ENCODE assay signal across 18 cellular contexts in genomic region chr1:167924102-167924501, GRCh38. TPM values are rescaled to one million over a fixed set of nuclear protein-coding genes. Genes with fewer than 3 reads are reported as not detected.
DNase-seq lines count a peak whose midpoint lies in the region; ATAC-seq, FAIRE-seq and TF ChIP-seq lines count a peak whose summit lies in the region.
"Had no signal": no experiment of that assay in that cellular context is flagged by ENCODE, and none has a peak within 500 bp of the region (broad histone marks: within the 10 kb centered on the region; RNA-seq: fewer than 3 reads in every experiment).

No MANE protein-coding gene starts in this region.

- FAIRE-seq in D721Med (lab: Jason Lieb, UNC) (peak; percentile 53), TTC549 (lab: Jason Lieb, UNC) (peak; percentile 51)
- FAIRE-seq: GM12878, HTR-8/SVneo had no signal

- TF ChIP-seq POLR2A in erythroblast (IDR thresholded peaks at IDR 0.05; ENCODE audit: low read length) (peak; percentile 23), gastrocnemius medialis (IDR thresholded peaks at IDR 0.05) (no peak)

- no peaks in the 10 kb centered on the region for H3K27me3 ChIP-seq in gastrocnemius medialis
- H3K27me3 ChIP-seq: BLaER1 treated with 17β-estradiol and CSF1 and Interleukin-3, amounts not matched to agents 10 nM and 100 nM had no signal

- DNase-seq in D721Med (ENCODE audit: insufficient read length, low spot score) (no peak), erythroblast (lab: John Stamatoyannopoulos, UW) (peak; percentile 70 to 76), gastrocnemius medialis (no peak), NCI-H1105 treated with DMSO at 0.1 percent for 48 hours (lab: John Stamatoyannopoulos, UW) (no peak), hepatic stellate cell (ENCODE audit: low spot score) (no peak), middle frontal gyrus (ENCODE audit: extremely low spot score, low spot score) (no peak)
- DNase-seq: ACHN; Calu3; CD4-positive, CD25-positive, alpha-beta regulatory T cell; DMS79; H7 had no signal

- peaks cover 41 to 58% of the 10 kb centered on the region in 2 donors for H3K4me1 ChIP-seq in gastrocnemius medialis

- in situ Hi-C loops in gastrocnemius medialis (cut with MboI; ENCODE audit: low sequenced_read_pairs in 4 of 4) = no loop called here

- H3K4me3 ChIP-seq in gastrocnemius medialis = no peak overlapping the region
- H3K4me3 ChIP-seq: BLaER1 treated with 17β-estradiol and CSF1 and Interleukin-3, amounts not matched to agents 10 nM and 100 nM; GM12878; GM23338 had no signal

- no peaks in the 10 kb centered on the region for H3K9me3 ChIP-seq in gastrocnemius medialis
- H3K9me3 ChIP-seq: BLaER1 treated with 17β-estradiol and CSF1 and Interleukin-3, amounts not matched to agents 10 nM and 100 nM had no signal

- no peaks in the 10 kb centered on the region for H3K36me3 ChIP-seq in gastrocnemius medialis

- TF ChIP-seq CTCF in D721Med (IDR thresholded peaks at IDR 0.05; ENCODE audit: insufficient read depth, missing control alignments) (no peak), gastrocnemius medialis (IDR thresholded peaks at IDR 0.05 in 4 of 5, conservative IDR thresholded peaks at IDR 0.05 in 1 of 5) (no peak)

- H3K27ac ChIP-seq in gastrocnemius medialis = peak overlapping the region; percentile 11 to 85 (median 74)
- H3K27ac ChIP-seq: BLaER1 treated with 17β-estradiol and CSF1 and Interleukin-3, amounts not matched to agents 10 nM and 100 nM had no signal

- ATAC-seq in gastrocnemius medialis (no peak), GM19035 (IDR thresholded peaks at IDR 0.05; ENCODE audit: unreplicated experiment) (no peak)
- ATAC-seq: GM23338 had no signal

- intact Hi-C loops in gastrocnemius medialis (cut with DNase I; ENCODE audit: low total_unique reads) = loop anchor here (5.0 kb wide), 1 partner anchor 158 kb away; no protein-coding TSS in a partner anchor

RNA-seq across cellular contexts. Expression of gene ADCY10, which starts 10.2 kb away (rescaled TPM):
- total RNA-seq in gastrocnemius medialis = 1 to 10 TPM in 1 of 4 donors, under 1 TPM in 1, not detected in 2; 0.07 to 1.2 TPM
- total RNA-seq: G401, GM12878, GM23338 had no signal

RNA-seq across cellular contexts. Expression of gene DCAF6, which starts 12.4 kb away (rescaled TPM):
- total RNA-seq in gastrocnemius medialis = 100 to 1,000 TPM; 365 to 466 (median 389) TPM

RNA-seq across cellular contexts. Expression of gene MPC2, which starts 12.8 kb away (rescaled TPM):
- 100 to 1,000 TPM in 2 of 4 donors, 10 to 100 TPM in 2; 88.2 to 140 (median 100.0) TPM for total RNA-seq in gastrocnemius medialis

Comparison
In these comparisons a context has a peak if more than half of its experiments do, and no peak if none do; other contexts are left out.
1. DNase-seq: peak in erythroblast (2 of 2); none in D721Med (single experiment), gastrocnemius medialis (0 of 2), NCI-H1105 treated with DMSO at 0.1 percent for 48 hours (single experiment), hepatic stellate cell (single experiment) and middle frontal gyrus (single experiment).